Comparison of ENCODE assay signal across 8 cellular contexts in genomic region chr22:38982008-38982927, GRCh38. TPM values are rescaled to one million over a fixed set of nuclear protein-coding genes. Genes with fewer than 3 reads are reported as not detected.
DNase-seq lines count a peak whose midpoint lies in the region; ATAC-seq and TF ChIP-seq lines count a peak whose summit lies in the region.

TSS of gene APOBEC3B (plus strand) at chr22:38982347. CDS start at chr22:38982454, 107 bp downstream.

- 9 to 13% (median 11%) methylated on average over 11 to 16 of the region's 16 CpGs for WGBS in adrenal gland, 4 donors
- WGBS in right cardiac atrium, result 14% methylated on average over 16 of the region's 16 CpGs
- WGBS in aorta, 2 donors, result 12% methylated on average over 14 to 16 of the region's 16 CpGs

- DNase-seq in AG09319 (ENCODE audit: extremely low read depth, low read depth) (peak; percentile 79), SW480 (ENCODE audit: low spot score) (peak; percentile 96), adrenal gland (peak in 6 of 7 donors; percentile 88 to 97 (median 94)), right cardiac atrium (peak; percentile 84 to 90 (median 85)), renal cortical epithelial cell (ENCODE audit: low read depth) (peak; percentile 92), aorta (peak; percentile 83 to 90)

- H3K27ac ChIP-seq in adrenal gland (peak within 1 kb of the TSS in 1 of 5 donors; percentile 79), right cardiac atrium (ENCODE audit: low read length) (no peak within 1 kb of the TSS), aorta (ENCODE audit: low read depth in 1 of 2, low read length in 2 of 2) (no peak within 1 kb of the TSS)

- peak; percentile 51 for ATAC-seq in GM19035 (IDR thresholded peaks at IDR 0.05; ENCODE audit: unreplicated experiment)
- peak; percentile 45 for ATAC-seq in HG03571 (IDR thresholded peaks at IDR 0.05; ENCODE audit: unreplicated experiment)
- ATAC-seq in right cardiac atrium, result peak; percentile 97 to 99
- ATAC-seq in aorta (ENCODE audit: low FRiP score), result peak; percentile 97

- no peaks in the 10 kb centered on the region for H3K4me1 ChIP-seq in adrenal gland (replicated peaks in 1 of 2)
- no peaks in the 10 kb centered on the region for H3K4me1 ChIP-seq in right cardiac atrium (ENCODE audit: control insufficient read depth, insufficient read depth, low read length)
- H3K4me1 ChIP-seq in aorta (ENCODE audit: control insufficient read depth in 1 of 2, insufficient read depth in 2 of 2, low read length in 2 of 2), result no peaks in the 10 kb centered on the region

- intact Hi-C loops in adrenal gland (cut with DNase I), result no loop called here
- intact Hi-C loops in right cardiac atrium (cut with DNase I), result no loop called here
- intact Hi-C loops in aorta (cut with DNase I), result loop anchor here in 1 of 2 donors (5.0 kb wide), 1 partner anchor 120 kb away; no protein-coding TSS in a partner anchor

- H3K4me3 ChIP-seq in adrenal gland, result peak within 1 kb of the TSS in 1 of 4 donors; percentile 57
- H3K4me3 ChIP-seq in right cardiac atrium (ENCODE audit: low read length), result peak within 1 kb of the TSS; percentile 52
- H3K4me3 ChIP-seq in aorta (ENCODE audit: low read length in 2 of 2), result peak within 1 kb of the TSS; percentile 2 to 19

- TF ChIP-seq CTCF in AG09319 (IDR thresholded peaks at IDR 0.05; ENCODE audit: low read depth, low read length) (no peak), adrenal gland (IDR thresholded peaks at IDR 0.05) (no peak)

- no peak for TF ChIP-seq POLR2A in adrenal gland (IDR thresholded peaks at IDR 0.05)

- H3K27me3 ChIP-seq in adrenal gland (no peaks in the 10 kb centered on the region), right cardiac atrium (ENCODE audit: control insufficient read depth, insufficient read depth) (no peaks in the 10 kb centered on the region), aorta (ENCODE audit: control insufficient read depth in 1 of 2, insufficient read depth in 2 of 2, low read length in 1 of 2) (no peaks in the 10 kb centered on the region)

- H3K9me3 ChIP-seq in adrenal gland (replicated peaks in 1 of 3) (no peaks in the 10 kb centered on the region), right cardiac atrium (ENCODE audit: control insufficient read depth, low read length) (no peaks in the 10 kb centered on the region), aorta (ENCODE audit: control insufficient read depth, low read length) (no peaks in the 10 kb centered on the region)

- H3K36me3 ChIP-seq in adrenal gland (replicated peaks in 1 of 2) (no peaks in the 10 kb centered on the region), aorta (ENCODE audit: control insufficient read depth in 1 of 2, insufficient read depth in 2 of 2, low read length in 1 of 2) (no peaks in the 10 kb centered on the region)

RNA-seq across cellular contexts. Expression of gene APOBEC3B, which starts in this region (rescaled TPM):
- 1 to 10 TPM in 6 of 8 donors, under 1 TPM in 1, not detected in 1; 0.74 to 2.4 (median 1.5) TPM for total RNA-seq in adrenal gland
- polyA plus RNA-seq in adrenal gland, result 1 to 10 TPM in 2 of 3 donors, under 1 TPM in 1; 0.32 to 2.8 (median 1.0) TPM
- 1 to 10 TPM; 1.3 to 1.9 (median 1.6) TPM for total RNA-seq in right cardiac atrium
- 2.6 TPM for polyA plus RNA-seq in right cardiac atrium
- 0.15 and 4.0 TPM in 2 replicates for total RNA-seq in renal cortical epithelial cell
- 1 to 10 TPM in 1 of 2 donors, not detected in 1; 1.4 TPM for total RNA-seq in aorta
- 1 to 10 TPM in 1 of 2 donors, not detected in 1; 2.0 TPM for polyA plus RNA-seq in aorta

Comparison
In these comparisons a context has a peak if more than half of its experiments do, and no peak if none do; other contexts are left out.
1. ATAC-seq: peak in every context shown above with its lines; median percentile 98 in right cardiac atrium; 97 in aorta; 51 in GM19035; 45 in HG03571.